Comparison of ENCODE assay signal across 8 cellular contexts in the genomic region with DNA sequence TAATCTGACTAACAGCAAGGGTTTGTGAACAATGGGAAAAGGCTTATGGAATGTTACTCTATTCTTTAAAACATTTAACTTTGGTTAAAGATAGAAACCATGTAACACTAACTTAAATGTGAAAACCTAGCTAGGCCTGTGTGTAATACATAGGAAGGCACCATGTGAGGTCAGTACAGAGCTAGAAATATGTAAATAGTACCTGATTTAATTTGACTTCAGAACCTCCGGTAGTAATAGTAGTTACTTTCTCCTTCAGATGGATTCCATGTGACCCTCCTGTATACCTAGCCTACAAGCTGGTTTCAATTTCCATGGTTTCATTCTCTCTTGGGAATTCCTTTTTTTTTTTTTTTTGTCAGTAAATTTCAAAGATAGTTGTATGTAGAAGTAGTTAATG. TPM values are rescaled to one million over a fixed set of nuclear protein-coding genes. Genes with fewer than 3 reads are reported as not detected.
A peak's percentile ranks its signal among the peaks of the same experiment; 100 is the strongest.
DNase-seq lines count a peak whose midpoint lies in the region; ATAC-seq, FAIRE-seq and TF ChIP-seq lines count a peak whose summit lies in the region.

No MANE protein-coding gene starts in this region.

- H3K4me1 ChIP-seq in body of pancreas: peaks cover 25% of the 10 kb centered on the region

- ATAC-seq in GM19467 (IDR thresholded peaks at IDR 0.05; ENCODE audit: unreplicated experiment) (peak; percentile 62), HG03520 (IDR thresholded peaks at IDR 0.05; ENCODE audit: unreplicated experiment) (peak; percentile 74), body of pancreas (peak; percentile 46)
- peak; percentile 45 for ATAC-seq in stimulated activated naive CD8-positive, alpha-beta T cell treated with anti-CD3 and anti-CD28 coated beads, Interleukin-15, Interleukin-2, amounts not matched to agents 100 U/mL and 50 U/mL, for 24 hours

- no peak for TF ChIP-seq POLR2A in body of pancreas (IDR thresholded peaks at IDR 0.05)

- peak; percentile 41 for FAIRE-seq in islet of Langerhans (lab: Jason Lieb, UNC)

- TF ChIP-seq CTCF in body of pancreas (IDR thresholded peaks at IDR 0.05): peak; percentile 16 to 55 (median 49)

- DNase-seq in Daoy (ENCODE audit: low read depth) (peak; percentile 62), NCI-H82 (lab: John Stamatoyannopoulos, UW) (peak; percentile 58), body of pancreas (peak in 1 of 4 donors; percentile 6), mucosa of gallbladder (ENCODE audit: low spot score) (no peak)
- no peak for DNase-seq in stimulated activated naive CD8-positive, alpha-beta T cell treated with anti-CD3 and anti-CD28 coated beads, Interleukin-15, Interleukin-2, amounts not matched to agents 100 U/mL and 50 U/mL, for 24 hours

- whole genome bisulfite sequencing in body of pancreas, 2 donors: 0 to 4% methylated on average over 1 of the region's 1 CpG

- intact Hi-C loops in body of pancreas (cut with DNase I): no loop called here

- no peaks in the 10 kb centered on the region for H3K36me3 ChIP-seq in body of pancreas (replicated peaks in 1 of 2; ENCODE audit: insufficient read depth in 1 of 2, low read depth in 2 of 2)

- no peaks in the 10 kb centered on the region for H3K27me3 ChIP-seq in body of pancreas

- peak overlapping the region in 3 of 4 donors; percentile 73 to 93 (median 84) for H3K27ac ChIP-seq in body of pancreas

- H3K4me3 ChIP-seq in body of pancreas: peak overlapping the region in 1 of 2 donors; percentile 81

- no peaks in the 10 kb centered on the region for H3K9me3 ChIP-seq in body of pancreas

RNA-seq across cellular contexts. Expression of gene MTF2, which starts 1.3 kb away (rescaled TPM):
- total RNA-seq in Daoy (2014; rRNA removed; shearing (Covaris generic)): 57.3 and 67.7 TPM in 2 replicates
- total RNA-seq in body of pancreas (10 to 100 TPM; 13.5 to 13.7 TPM), mucosa of gallbladder (24.3 TPM)

Comparison
In these comparisons a context has a peak if more than half of its experiments do, and no peak if none do; other contexts are left out.
1. DNase-seq: peak in Daoy (single experiment) and NCI-H82 (single experiment); none in stimulated activated naive CD8-positive, alpha-beta T cell treated with anti-CD3 and anti-CD28 coated beads, Interleukin-15, Interleukin-2, amounts not matched to agents 100 U/mL and 50 U/mL, for 24 hours (single experiment) and mucosa of gallbladder (single experiment).
2. Peak in every context shown above with its lines, with median percentiles within 50 percentile points of each other: ATAC-seq.